Comparison of ENCODE assay signal across 1 cellular context in the genomic region with DNA sequence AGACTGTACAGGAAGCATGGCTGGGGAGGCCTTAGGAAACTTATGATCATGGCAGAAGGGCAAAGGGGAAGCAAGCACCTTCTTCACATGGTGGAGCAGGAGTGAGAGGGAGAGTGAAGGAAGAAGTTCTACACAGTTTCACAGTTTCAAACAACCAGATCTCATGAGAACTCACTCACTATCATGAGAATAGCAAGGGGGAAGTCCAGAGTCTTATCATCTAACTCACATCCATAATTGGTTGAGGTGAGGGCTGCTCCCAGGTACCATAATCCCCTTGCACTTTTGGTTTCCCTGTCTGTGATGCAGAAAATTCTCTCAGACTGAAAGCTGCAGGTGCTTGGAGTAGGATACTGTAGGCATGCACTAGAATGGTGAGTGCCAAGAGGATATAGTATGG.
TF ChIP-seq lines count a peak whose summit lies in the region.

No MANE protein-coding gene starts in this region.

TF ChIP-seq in GM12878, 131 proteins besides CTCF, POLR2A, EP300 and RAD21 (continued from another document):
- peak; percentile 40 for TF ChIP-seq BCL3 (IDR thresholded peaks at IDR 0.05; ENCODE audit: borderline replicate concordance, insufficient read depth, low read depth, low read length, poor library complexity, severe bottlenecking)
- TF ChIP-seq DPF2 (IDR thresholded peaks at IDR 0.05) = 0 out of 2 replicates have a peak, but pooled peaks have one; percentile 19
